In genomic region chr22:39558950-39559349, GRCh38 we compare ENCODE assay signal across 2 cellular contexts.
TF ChIP-seq lines count a peak whose summit lies in the region.

No MANE protein-coding gene starts in this region.

TF ChIP-seq in IMR-90, 13 proteins besides CTCF, POLR2A, EP300 and RAD21:
- TF ChIP-seq NFE2L2 (IDR thresholded peaks at IDR 0.05; ENCODE audit: low read depth, low read length) (no peak), RCOR1 (IDR thresholded peaks at IDR 0.05; ENCODE audit: insufficient replicate concordance, low read length) (no peak), CEBPB (IDR thresholded peaks at IDR 0.05; ENCODE audit: low read depth, low read length) (no peak), ELK1 (IDR thresholded peaks at IDR 0.05; ENCODE audit: borderline replicate concordance, low read depth, low read length) (no peak), RFX5 (IDR thresholded peaks at IDR 0.05; ENCODE audit: low read depth, low read length) (no peak), CHD1 (IDR thresholded peaks at IDR 0.05; ENCODE audit: low read depth, low read length) (no peak), USF2 (IDR thresholded peaks at IDR 0.05; ENCODE audit: low read depth, low read length) (no peak), BHLHE40 (IDR thresholded peaks at IDR 0.05; ENCODE audit: low read depth, low read length) (no peak), MAFK (IDR thresholded peaks at IDR 0.05; ENCODE audit: low read depth, low read length) (no peak), MXI1 (IDR thresholded peaks at IDR 0.05; ENCODE audit: borderline replicate concordance, low read depth, low read length) (no peak), MAZ (IDR thresholded peaks at IDR 0.05; ENCODE audit: borderline replicate concordance, low read depth, low read length) (no peak), SMC3 (IDR thresholded peaks at IDR 0.05; ENCODE audit: low read depth, low read length) (no peak), FOS (IDR thresholded peaks at IDR 0.05; ENCODE audit: low read depth, low read length) (no peak)
TF ChIP-seq in IMR-90: peak in this region for 0.

TF ChIP-seq in neural cell, 6 proteins besides CTCF, POLR2A, EP300 and RAD21:
- TF ChIP-seq TAF1 (IDR thresholded peaks at IDR 0.05; ENCODE audit: low read depth) (no peak), SMC3 (conservative IDR thresholded peaks at IDR 0.05; ENCODE audit: poor library complexity) (no peak), REST (IDR thresholded peaks at IDR 0.05; ENCODE audit: borderline replicate concordance) (no peak), POLR2AphosphoS5 (IDR thresholded peaks at IDR 0.05) (no peak), EZH2 (IDR thresholded peaks at IDR 0.05; ENCODE audit: borderline replicate concordance, insufficient read depth, low read length, poor library complexity, severe bottlenecking) (no peak), MXI1 (conservative IDR thresholded peaks at IDR 0.05; ENCODE audit: poor library complexity, severe bottlenecking) (no peak)
